In genomic region chr2:235008584-235009044, GRCh38 we compare ENCODE assay signal across 15 cellular contexts. TPM values are rescaled to one million over a fixed set of nuclear protein-coding genes. Genes with fewer than 3 reads are reported as not detected.
DNase-seq lines count a peak whose midpoint lies in the region; ATAC-seq and TF ChIP-seq lines count a peak whose summit lies in the region.
"Had no signal": no experiment of that assay in that cellular context is flagged by ENCODE, and none has a peak within 500 bp of the region (broad histone marks: within the 10 kb centered on the region; RNA-seq: fewer than 3 reads in every experiment).

No MANE protein-coding gene starts in this region.

- in situ Hi-C loops in Panc1 (cut with HindIII; ENCODE audit: low pct_unique_long_range_greater_than_20kb, low sequenced_read_pairs), result no loop called here

- intact Hi-C loops in Panc1 (cut with micrococcal nuclease; ENCODE audit: unreplicated experiment) (no loop called here), left colon (cut with DNase I, micrococcal nuclease) (no loop called here)

- H4K20me1 ChIP-seq in smooth muscle cell (ENCODE audit: low read depth), result peaks cover 100% of the 10 kb centered on the region

- no peaks in the 10 kb centered on the region for H3F3A ChIP-seq in smooth muscle cell (ENCODE audit: low read depth)

- H2AFZ ChIP-seq in smooth muscle cell (ENCODE audit: low read depth), result no peak overlapping the region

- H3K36me3 ChIP-seq in Panc1 (ENCODE audit: control insufficient read depth, insufficient read depth, low read length) (no peaks in the 10 kb centered on the region), smooth muscle cell (ENCODE audit: low read depth) (no peaks in the 10 kb centered on the region)

- POLR2A ChIA-PET in Panc1 (lab: Charles Lee), result no interaction called here

- H3K4me1 ChIP-seq in Panc1 (ENCODE audit: control insufficient read depth, insufficient read depth, low read length), result peaks cover 68% of the 10 kb centered on the region
- peaks cover 37% of the 10 kb centered on the region for H3K4me1 ChIP-seq in smooth muscle cell (ENCODE audit: low read depth)

- 78% methylated on average over 6 of the region's 6 CpGs for WGBS in smooth muscle cell (ENCODE audit: low lambda C conversion rate)

- no peaks in the 10 kb centered on the region for H3K9me3 ChIP-seq in Panc1 (ENCODE audit: control insufficient read depth, insufficient read depth, low read depth, low read length)
- H3K9me3 ChIP-seq in smooth muscle cell (replicated peaks; ENCODE audit: low read depth), result no peaks in the 10 kb centered on the region

- H3K27me3 ChIP-seq in Panc1 (ENCODE audit: control insufficient read depth, insufficient read depth, low read length) (no peaks in the 10 kb centered on the region), smooth muscle cell (ENCODE audit: low read depth) (no peaks in the 10 kb centered on the region)

- TF ChIP-seq CTCF in Panc1 (IDR thresholded peaks at IDR 0.05) (no peak), smooth muscle cell (IDR thresholded peaks at IDR 0.05; ENCODE audit: borderline replicate concordance, insufficient read depth, poor library complexity, severe bottlenecking) (no peak)

- CTCF ChIA-PET in Panc1 (lab: Charles Lee), result interaction anchor here (0.6 kb wide), 1 partner anchor 480 kb away, joined by 3 read pairs; no protein-coding TSS in a partner anchor

- H3K4me3 ChIP-seq in Panc1 (ENCODE audit: low read depth in 2 of 2, low read length in 2 of 2), result no peak overlapping the region
- no peak overlapping the region for H3K4me3 ChIP-seq in smooth muscle cell
- H3K4me3 ChIP-seq: SK-N-MC, skin epidermis had no signal

- peak; percentile 34 for DNase-seq in DMS 273 (lab: John Stamatoyannopoulos, UW; ENCODE audit: unreplicated experiment)
- no peak for DNase-seq in DMS 273 treated with DMSO at 0.1 percent for 48 hours (lab: John Stamatoyannopoulos, UW)
- no peak for DNase-seq in Panc1 (ENCODE audit: low read depth, low spot score)
- peak in 1 of 2 donors; percentile 34 for DNase-seq in left colon
- DNase-seq in smooth muscle cell (lab: John Stamatoyannopoulos, UW; ENCODE audit: unreplicated experiment), result no peak
- no peak for DNase-seq in T-helper 1 cell
- DNase-seq: activated CD4-positive, alpha-beta T cell treated with anti-CD3 and anti-CD28 coated beads for 48 hours; activated gamma-delta T cell treated with Interleukin-2 at 50 U/mL for 16 hours; NCI-H2107; stimulated activated CD8-positive, alpha-beta memory T cell treated with anti-CD3 and anti-CD28 coated beads, Interleukin-4, amount 100 ng/mL, for 48 hours had no signal

- no peak overlapping the region for H3K9ac ChIP-seq in smooth muscle cell (ENCODE audit: low read depth)

- BruUV-seq in Panc1 (replicated peaks; lab: Mats Ljungman, UMichigan), result no TSS peak

- ATAC-seq in Panc1 (no peak), left colon (peak; percentile 76), HG03039 (IDR thresholded peaks at IDR 0.05; ENCODE audit: unreplicated experiment) (no peak), GM21723 (IDR thresholded peaks at IDR 0.05; ENCODE audit: unreplicated experiment) (no peak)

- H3K27ac ChIP-seq in Panc1 (ENCODE audit: low read length) (peak overlapping the region; percentile 23; the same call in 1 of the 2 replicates), smooth muscle cell (ENCODE audit: low read depth) (peak overlapping the region; percentile 5)
- H3K27ac ChIP-seq: 22Rv1, SK-N-MC had no signal

- peak overlapping the region; percentile 19 for H3K4me2 ChIP-seq in smooth muscle cell

- H3K79me2 ChIP-seq in smooth muscle cell (ENCODE audit: low read depth), result peaks cover 88% of the 10 kb centered on the region

RNA-seq across cellular contexts. Expression of gene SH3BP4, which starts 56.8 kb away (rescaled TPM):
- 133 TPM for total RNA-seq in Panc1 (2021; ENCODE audit: unreplicated experiment)
- polyA plus RNA-seq in Panc1 (2012; ENCODE audit: insufficient read length), result 102 TPM
- 10 to 100 TPM; 26.0 to 41.8 TPM for total RNA-seq in left colon
- 47.7 and 58.4 TPM in 2 replicates for total RNA-seq in smooth muscle cell
- polyA plus RNA-seq in smooth muscle cell, result 34.9 and 38.9 TPM in 2 replicates
